Comparison of ENCODE assay signal across 28 cellular contexts in the genomic region with DNA sequence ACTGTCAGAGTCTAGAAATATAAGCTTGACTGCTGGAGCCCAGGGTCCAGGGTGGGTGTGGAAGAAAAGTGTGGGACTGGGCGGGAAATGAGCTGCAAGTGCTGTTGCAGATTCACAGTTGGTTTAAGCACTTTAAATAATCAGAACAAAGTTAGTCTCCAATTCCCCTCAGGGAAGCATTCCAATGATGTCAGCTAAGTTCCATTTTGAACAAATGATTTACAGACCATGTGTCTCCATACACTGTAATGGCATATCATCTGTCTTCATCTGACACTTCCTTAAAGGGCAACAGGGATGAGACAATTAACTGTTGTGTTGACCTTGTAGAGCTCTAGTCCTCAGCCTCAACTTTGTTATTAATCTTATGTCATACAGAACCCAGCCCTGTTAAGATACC. TPM values are rescaled to one million over a fixed set of nuclear protein-coding genes. Genes with fewer than 3 reads are reported as not detected.
"Had no signal": no experiment of that assay in that cellular context is flagged by ENCODE, and none has a peak within 500 bp of the region (broad histone marks: within the 10 kb centered on the region; RNA-seq: fewer than 3 reads in every experiment).

No MANE protein-coding gene starts in this region.

- DNase-seq: activated CD4-positive, alpha-beta T cell treated with anti-CD3 and anti-CD28 coated beads for 4 hours; activated CD4-positive, alpha-beta T cell treated with anti-CD3 and anti-CD28 coated beads, Interleukin-2, amount 50 U/mL, for 48 hours; activated CD4-positive, CD25-positive, alpha-beta regulatory T cell; activated CD8-positive, alpha-beta memory T cell treated with anti-CD3 and anti-CD28 coated beads, Interleukin-2, amount 50 U/mL, for 48 hours; activated naive CD4-positive, alpha-beta T cell treated with anti-CD3 and anti-CD28 coated beads for 36 hours; activated naive CD8-positive, alpha-beta T cell treated with anti-CD3 and anti-CD28 coated beads, Interleukin-2, amount 10 ng/mL, durations not matched to agents 7 days and 5 days; activated T-cell treated with anti-CD3 and anti-CD28 coated beads, Interleukin-2, amount 50 U/mL, for 48 hours; amniotic stem cell; cerebellar nuclear complex; cortex of kidney; endodermal cell; hippocampal formation; psoas muscle; right cardiac atrium; stimulated activated CD4-positive, alpha-beta T cell treated with anti-CD3 and anti-CD28 coated beads, Interleukin-4, amount 100 ng/mL, for 4 hours; stimulated activated naive CD8-positive, alpha-beta T cell treated with anti-CD3 and anti-CD28 coated beads, Interleukin-15, Interleukin-2, amounts not matched to agents 100 U/mL and 50 U/mL, for 24 hours; SW 1271; T-helper 17 cell; thyroid gland had no signal

- H3K36me3 Mint-ChIP-seq: activated naive CD8-positive, alpha-beta T cell treated with anti-CD3 and anti-CD28 coated beads, Interleukin-2, amount 10 ng/mL, durations not matched to agents 7 days and 5 days had no signal

- H3K9me3 Mint-ChIP-seq: activated naive CD8-positive, alpha-beta T cell treated with anti-CD3 and anti-CD28 coated beads, Interleukin-2, amount 10 ng/mL, durations not matched to agents 7 days and 5 days; endodermal cell; neural crest cell had no signal

- H3K27me3 Mint-ChIP-seq: activated naive CD8-positive, alpha-beta T cell treated with anti-CD3 and anti-CD28 coated beads, Interleukin-2, amount 10 ng/mL, durations not matched to agents 7 days and 5 days; T-helper 17 cell had no signal

- H3K4me1 Mint-ChIP-seq: activated naive CD8-positive, alpha-beta T cell treated with anti-CD3 and anti-CD28 coated beads, Interleukin-2, amount 10 ng/mL, durations not matched to agents 7 days and 5 days; T-helper 17 cell had no signal

- ATAC-seq: psoas muscle; right cardiac atrium; stimulated activated naive CD8-positive, alpha-beta T cell treated with anti-CD3 and anti-CD28 coated beads, Interleukin-15, Interleukin-2, amounts not matched to agents 100 U/mL and 50 U/mL, for 24 hours; T-helper 17 cell had no signal

- H3K27ac Mint-ChIP-seq: activated naive CD4-positive, alpha-beta T cell treated with anti-CD3 and anti-CD28 coated beads for 36 hours; activated naive CD8-positive, alpha-beta T cell treated with anti-CD3 and anti-CD28 coated beads, Interleukin-2, amount 10 ng/mL, durations not matched to agents 7 days and 5 days; endodermal cell; T-helper 17 cell had no signal

- H3K4me3 Mint-ChIP-seq: activated naive CD4-positive, alpha-beta T cell treated with anti-CD3 and anti-CD28 coated beads for 36 hours; activated naive CD8-positive, alpha-beta T cell treated with anti-CD3 and anti-CD28 coated beads, Interleukin-2, amount 10 ng/mL, durations not matched to agents 7 days and 5 days; endodermal cell; neural crest cell; T-helper 17 cell had no signal

RNA-seq across cellular contexts. Expression of gene REG3A, which starts 31.5 kb away (rescaled TPM):
- total RNA-seq: activated CD8-positive, alpha-beta memory T cell treated with anti-CD3 and anti-CD28 coated beads for 36 hours; activated naive CD4-positive, alpha-beta T cell treated with anti-CD3 and anti-CD28 coated beads for 36 hours; activated naive CD8-positive, alpha-beta T cell treated with anti-CD3 and anti-CD28 coated beads, Interleukin-2, amount 10 ng/mL, durations not matched to agents 7 days and 5 days; endodermal cell; fibroblast of villous mesenchyme; glomerular endothelial cell; liver; mononuclear cell; neural crest cell; osteoblast; psoas muscle; subcutaneous adipose tissue; T-helper 17 cell; thyroid gland; ureter had no signal
